Comparison of ENCODE assay signal across 8 cellular contexts in the genomic region with DNA sequence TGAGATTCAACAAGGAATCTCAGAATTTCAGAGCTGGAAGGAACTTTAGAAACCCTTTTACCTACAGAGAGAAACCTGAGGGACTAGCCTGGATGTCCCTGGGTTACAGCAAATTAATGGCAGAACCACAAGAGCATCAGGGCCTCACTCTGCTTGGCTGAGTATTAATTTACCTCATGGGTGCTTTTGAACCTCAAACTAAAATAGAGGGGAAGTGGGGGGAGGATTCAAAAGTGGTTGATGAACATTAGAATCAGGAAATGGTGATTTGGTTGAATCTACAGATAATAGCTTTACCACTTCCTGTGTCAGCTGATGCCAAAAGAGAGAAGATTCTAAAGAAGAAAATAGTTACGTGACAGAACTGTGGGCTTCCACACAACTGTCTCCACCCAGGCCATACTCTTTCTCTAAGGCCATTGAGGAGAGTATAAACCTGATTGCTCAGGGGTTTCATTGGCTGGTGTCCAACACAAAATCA. TPM values are rescaled to one million over a fixed set of nuclear protein-coding genes. Genes with fewer than 3 reads are reported as not detected.
DNase-seq lines count a peak whose midpoint lies in the region; ATAC-seq, FAIRE-seq and TF ChIP-seq lines count a peak whose summit lies in the region.

No MANE protein-coding gene starts in this region.

- no peaks in the 10 kb centered on the region for H3K27me3 ChIP-seq in vagina
- no peaks in the 10 kb centered on the region for H3K27me3 ChIP-seq in body of pancreas
- no peaks in the 10 kb centered on the region for H3K27me3 ChIP-seq in upper lobe of left lung
- H3K27me3 ChIP-seq in HAP-1 (ENCODE audit: low read depth) = peaks cover 43% of the 10 kb centered on the region

- intact Hi-C loops in vagina (cut with DNase I) = no loop called here
- intact Hi-C loops in body of pancreas (cut with DNase I) = no loop called here

- in situ Hi-C loops in HAP-1 (cut with MboI; ENCODE audit: low sequenced_read_pairs) = no loop called here

- TF ChIP-seq EP300 in upper lobe of left lung (IDR thresholded peaks at IDR 0.05) = no peak

- H3K27me3 Mint-ChIP-seq in activated naive CD8-positive, alpha-beta T cell treated with anti-CD3 and anti-CD28 coated beads, Interleukin-2, amount 50 U/mL, for 24 hours = no peaks in the 10 kb centered on the region

- H3K9me3 ChIP-seq in vagina = no peaks in the 10 kb centered on the region
- no peaks in the 10 kb centered on the region for H3K9me3 ChIP-seq in body of pancreas
- no peaks in the 10 kb centered on the region for H3K9me3 ChIP-seq in upper lobe of left lung
- H3K9me3 ChIP-seq in HAP-1 = no peaks in the 10 kb centered on the region

- TF ChIP-seq CTCF in vagina (IDR thresholded peaks at IDR 0.05) = no peak
- TF ChIP-seq CTCF in body of pancreas (IDR thresholded peaks at IDR 0.05) = no peak
- no peak for TF ChIP-seq CTCF in upper lobe of left lung (IDR thresholded peaks at IDR 0.05)

- 75 to 88% methylated on average over 1 of the region's 1 CpG for WGBS in body of pancreas, 2 donors
- 35 to 62% methylated on average over 1 of the region's 1 CpG for WGBS in upper lobe of left lung, 2 donors

- peak overlapping the region; percentile 48 for H3K4me3 Mint-ChIP-seq in activated naive CD8-positive, alpha-beta T cell treated with anti-CD3 and anti-CD28 coated beads, Interleukin-2, amount 50 U/mL, for 24 hours

- DNase-seq in GM12892 (ENCODE audit: insufficient read length) (peak; percentile 31), vagina (ENCODE audit: extremely low spot score in 2 of 2) (no peak), body of pancreas (no peak), upper lobe of left lung (no peak), HAP-1 (ENCODE audit: low spot score in 2 of 2) (no peak)
- DNase-seq in activated naive CD8-positive, alpha-beta T cell treated with anti-CD3 and anti-CD28 coated beads, Interleukin-2, amount 50 U/mL, for 24 hours = no peak

- FAIRE-seq in GM12892 (lab: Jason Lieb, UNC) = peak; percentile 87

- peak overlapping the region; percentile 92 for H3K27ac Mint-ChIP-seq in activated naive CD8-positive, alpha-beta T cell treated with anti-CD3 and anti-CD28 coated beads, Interleukin-2, amount 50 U/mL, for 24 hours

- no peaks in the 10 kb centered on the region for H3K36me3 ChIP-seq in vagina
- H3K36me3 ChIP-seq in body of pancreas (replicated peaks in 1 of 2; ENCODE audit: insufficient read depth in 1 of 2, low read depth in 2 of 2) = no peaks in the 10 kb centered on the region
- H3K36me3 ChIP-seq in upper lobe of left lung = no peaks in the 10 kb centered on the region
- H3K36me3 ChIP-seq in HAP-1 (replicated peaks) = no peaks in the 10 kb centered on the region

- TF ChIP-seq POLR2A in GM12892 (IDR thresholded peaks at IDR 0.05; ENCODE audit: low read depth, low read length) = peak; percentile 13; the same call in 1 of the 2 replicates
- no peak for TF ChIP-seq POLR2A in vagina (IDR thresholded peaks at IDR 0.05)
- TF ChIP-seq POLR2A in body of pancreas (IDR thresholded peaks at IDR 0.05) = no peak
- no peak for TF ChIP-seq POLR2A in upper lobe of left lung (IDR thresholded peaks at IDR 0.05)

- H3K4me1 Mint-ChIP-seq in activated naive CD8-positive, alpha-beta T cell treated with anti-CD3 and anti-CD28 coated beads, Interleukin-2, amount 50 U/mL, for 24 hours = peaks cover 91% of the 10 kb centered on the region

- ATAC-seq in GM19468 (IDR thresholded peaks at IDR 0.05; ENCODE audit: extremely low read depth, unreplicated experiment) (peak; percentile 43), HG03571 (IDR thresholded peaks at IDR 0.05; ENCODE audit: unreplicated experiment) (peak; percentile 65), body of pancreas (no peak), upper lobe of left lung (ENCODE audit: low FRiP score in 2 of 2) (no peak)
- peak; percentile 50 for ATAC-seq in activated naive CD8-positive, alpha-beta T cell treated with anti-CD3 and anti-CD28 coated beads, Interleukin-2, amount 50 U/mL, for 24 hours

- H3K4me1 ChIP-seq in vagina = no peaks in the 10 kb centered on the region
- peaks cover 15% of the 10 kb centered on the region for H3K4me1 ChIP-seq in body of pancreas
- H3K4me1 ChIP-seq in upper lobe of left lung = peaks cover 0 to 6% (median 0%) of the 10 kb centered on the region in 4 donors
- H3K4me1 ChIP-seq in HAP-1 = no peaks in the 10 kb centered on the region

- peaks cover 7% of the 10 kb centered on the region for H3K36me3 Mint-ChIP-seq in activated naive CD8-positive, alpha-beta T cell treated with anti-CD3 and anti-CD28 coated beads, Interleukin-2, amount 50 U/mL, for 24 hours (ENCODE audit: low read depth)

- H3K4me3 ChIP-seq in vagina = no peak overlapping the region
- no peak overlapping the region for H3K4me3 ChIP-seq in body of pancreas
- H3K4me3 ChIP-seq in upper lobe of left lung = no peak overlapping the region
- no peak overlapping the region for H3K4me3 ChIP-seq in HAP-1

- peaks cover 9% of the 10 kb centered on the region for H3K9me3 Mint-ChIP-seq in activated naive CD8-positive, alpha-beta T cell treated with anti-CD3 and anti-CD28 coated beads, Interleukin-2, amount 50 U/mL, for 24 hours

- H3K27ac ChIP-seq in vagina = no peak overlapping the region
- no peak overlapping the region for H3K27ac ChIP-seq in body of pancreas
- H3K27ac ChIP-seq in upper lobe of left lung = no peak overlapping the region

RNA-seq across cellular contexts. Expression of a gene that starts 11.3 kb away (rescaled TPM):
- polyA plus RNA-seq in GM12892 (2012; ENCODE audit: missing spikeins) = 59.0 TPM
- total RNA-seq in vagina = 5.6 TPM
- 1 to 10 TPM in 1 of 2 donors, under 1 TPM in 1; 0.78 to 4.0 TPM for total RNA-seq in body of pancreas
- total RNA-seq in upper lobe of left lung = 1 to 10 TPM; 1.9 to 5.3 (median 3.9) TPM

Comparison
In these comparisons a context has a peak if more than half of its experiments do, and no peak if none do; other contexts are left out.
1. ATAC-seq: peak in GM19468 (single experiment), HG03571 (single experiment) and activated naive CD8-positive, alpha-beta T cell treated with anti-CD3 and anti-CD28 coated beads, Interleukin-2, amount 50 U/mL, for 24 hours (single experiment); none in body of pancreas (single experiment) and upper lobe of left lung (0 of 2).